ENCODE assay signal across 26 cellular contexts in the genomic region with DNA sequence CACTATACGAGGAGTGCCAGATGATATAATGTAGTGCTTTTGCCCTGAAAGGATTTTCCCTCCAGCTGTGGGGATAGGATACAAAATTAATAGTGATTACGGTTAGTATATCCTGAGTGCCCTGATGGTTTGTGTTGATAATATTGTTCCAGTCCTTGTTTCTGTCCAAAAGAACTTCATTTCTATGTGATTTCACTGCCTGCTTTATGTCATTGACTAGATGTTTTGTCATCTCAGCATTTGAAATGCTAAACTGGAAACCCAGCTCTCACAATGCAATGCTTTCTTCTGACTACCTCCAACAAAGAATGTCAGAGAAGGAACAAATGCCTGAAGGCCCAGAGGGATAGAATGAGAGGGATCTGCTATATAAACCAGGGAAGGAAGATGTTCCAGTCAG.
DNase-seq lines count a peak whose midpoint lies in the region; TF ChIP-seq lines count a peak whose summit lies in the region.
"Had no signal": no experiment of that assay in that cellular context is flagged by ENCODE, and none has a peak within 500 bp of the region (broad histone marks: within the 10 kb centered on the region; RNA-seq: fewer than 3 reads in every experiment).

No MANE protein-coding gene starts in this region.

- H3K14ac ChIP-seq in trophoblast cell (ENCODE audit: low read length), result no peak overlapping the region

- H3K4me1 ChIP-seq in SK-N-SH (ENCODE audit: control insufficient read depth in 1 of 2, insufficient read depth in 2 of 2, low read depth in 1 of 2, low read length in 1 of 2) (no peaks in the 10 kb centered on the region), trophoblast cell (ENCODE audit: control insufficient read depth in 1 of 2, insufficient read depth in 2 of 2, low read length in 2 of 2) (no peaks in the 10 kb centered on the region)
- H3K4me1 ChIP-seq: gastrocnemius medialis, pancreas, sigmoid colon had no signal

- no peak overlapping the region for H2AFZ ChIP-seq in SK-N-SH (ENCODE audit: low read depth)
- H2AFZ ChIP-seq in trophoblast cell (ENCODE audit: insufficient read depth, low read length, poor library complexity), result no peak overlapping the region

- H3K4me3 ChIP-seq in SK-N-SH (ENCODE audit: low read depth in 2 of 2, low read length in 1 of 2) (no peak overlapping the region), fibroblast of the aortic adventitia (ENCODE audit: low read depth, low read length) (no peak overlapping the region), trophoblast cell (ENCODE audit: low read depth, low read length) (no peak overlapping the region)
- H3K4me3 ChIP-seq: gastrocnemius medialis, lung, pancreas, sigmoid colon had no signal

- H3K9me2 ChIP-seq in SK-N-SH, result no peaks in the 10 kb centered on the region

- no peak overlapping the region for H2BK12ac ChIP-seq in trophoblast cell (ENCODE audit: low read length)

- TF ChIP-seq EP300 in SK-N-SH (IDR thresholded peaks at IDR 0.05; ENCODE audit: borderline replicate concordance in 1 of 2, low read depth in 1 of 2, low read length in 1 of 2), result peak in 1 of 2 experiments; percentile 51; a peak in 2 of 4 replicates

- no peaks in the 10 kb centered on the region for H3K79me1 ChIP-seq in trophoblast cell (ENCODE audit: low read length)

- 59% methylated on average over 2 of the region's 2 CpGs for WGBS in SK-N-SH (ENCODE audit: low lambda C conversion rate)
- WGBS in trophoblast cell (ENCODE audit: extremely low coverage, insufficient coverage, insufficient read length), result no CpG with 5 or more reads among the region's 2 CpGs

- H2BK120ac ChIP-seq in trophoblast cell (ENCODE audit: insufficient read depth, low read length, poor library complexity), result no peak overlapping the region

- H4K12ac ChIP-seq in trophoblast cell (ENCODE audit: low read depth, low read length), result no peak overlapping the region

- H3K27ac ChIP-seq in SK-N-SH (ENCODE audit: low read depth in 2 of 2, low read length in 1 of 2) (no peak overlapping the region), trophoblast cell (ENCODE audit: low read depth, low read length) (peak overlapping the region; percentile 0)
- H3K27ac ChIP-seq: gastrocnemius medialis, pancreas, sigmoid colon had no signal

- CTCF ChIA-PET in SK-N-SH (lab: Yijun Ruan, JAX), result no interaction called here

- no peak overlapping the region for H4K91ac ChIP-seq in trophoblast cell (ENCODE audit: low read depth, low read length)

- H3K9ac ChIP-seq in SK-N-SH (no peak overlapping the region), trophoblast cell (ENCODE audit: low read length) (no peak overlapping the region)

- TF ChIP-seq CTCF in SK-N-SH (IDR thresholded peaks at IDR 0.05) (no peak), fibroblast of the aortic adventitia (IDR thresholded peaks at IDR 0.05; ENCODE audit: insufficient read depth, low read length) (no peak)

- DNase-seq in ELF-1 (ENCODE audit: low read depth, low spot score) (peak; percentile 32), SK-N-SH (peak; percentile 24), fibroblast of the aortic adventitia (ENCODE audit: low read depth) (peak; percentile 10), trophoblast cell (no peak), NCI-H524 treated with DMSO at 0.1 percent for 48 hours (lab: John Stamatoyannopoulos, UW) (no peak), middle frontal gyrus (ENCODE audit: extremely low spot score, low spot score) (no peak), NCI-H146 (lab: John Stamatoyannopoulos, UW) (no peak), activated gamma-delta T cell treated with Interleukin-2 at 50 U/mL for 16 hours (no peak)
- DNase-seq: activated CD4-positive, alpha-beta T cell treated with anti-CD3 and anti-CD28 coated beads, Interleukin-2, amount 50 U/mL, for 48 hours; activated CD4-positive, CD25-positive, alpha-beta regulatory T cell; activated CD8-positive, alpha-beta memory T cell treated with anti-CD3 and anti-CD28 coated beads, Interleukin-2, amount 50 U/mL, for 48 hours; activated effector memory CD4-positive, alpha-beta T cell treated with Interleukin-2 at 50 U/mL for 16 hours; aorta; central memory CD4-positive, alpha-beta T cell; DMS 273 treated with DMSO at 0.1 percent for 48 hours; effector CD4-positive, alpha-beta T cell; gastrocnemius medialis; KBM-7; kidney; MM.1S; NCI-H2171; NCI-H69; pancreas; sigmoid colon; stimulated activated CD4-positive, alpha-beta T cell treated with anti-CD3 and anti-CD28 coated beads, Interleukin-15, amount 100 ng/mL, for 24 hours had no signal

- H2AK5ac ChIP-seq in trophoblast cell (ENCODE audit: low read length), result no peak overlapping the region

- no peak overlapping the region for H3K4me2 ChIP-seq in SK-N-SH
- H3K4me2 ChIP-seq in trophoblast cell (ENCODE audit: low read length), result no peak overlapping the region

- H4K20me1 ChIP-seq in SK-N-SH (ENCODE audit: insufficient read depth), result no peaks in the 10 kb centered on the region

- H3K79me2 ChIP-seq in SK-N-SH (ENCODE audit: insufficient read depth) (no peaks in the 10 kb centered on the region), trophoblast cell (ENCODE audit: control insufficient read depth, insufficient read depth, low read length, poor library complexity) (no peaks in the 10 kb centered on the region)

- H3K23ac ChIP-seq in trophoblast cell (ENCODE audit: low read length), result no peak overlapping the region

- H3K27me3 ChIP-seq in SK-N-SH (ENCODE audit: insufficient read depth), result no peaks in the 10 kb centered on the region
- H3K27me3 ChIP-seq in trophoblast cell (ENCODE audit: insufficient read depth, low read length), result no peaks in the 10 kb centered on the region
- H3K27me3 ChIP-seq: gastrocnemius medialis, pancreas, sigmoid colon had no signal

- no peak overlapping the region for H3K4ac ChIP-seq in trophoblast cell (ENCODE audit: low read depth, low read length)

- no peak overlapping the region for H2BK5ac ChIP-seq in trophoblast cell (ENCODE audit: low read depth, low read length, poor library complexity)

- no peak for TF ChIP-seq RAD21 in SK-N-SH (IDR thresholded peaks at IDR 0.05; ENCODE audit: low read length)

- no peak overlapping the region for H4K8ac ChIP-seq in trophoblast cell (ENCODE audit: low read depth, low read length)

- H3F3A ChIP-seq in SK-N-SH (replicated peaks; ENCODE audit: insufficient read depth), result peaks cover 21% of the 10 kb centered on the region

- POLR2A ChIA-PET in SK-N-SH (lab: Yijun Ruan, JAX), result no interaction called here

- H3K36me3 ChIP-seq in SK-N-SH (replicated peaks in 1 of 2; ENCODE audit: control insufficient read depth in 1 of 2, insufficient read depth in 2 of 2, low read length in 1 of 2) (peaks cover 60 to 69% of the 10 kb centered on the region in 2 experiments), trophoblast cell (ENCODE audit: control insufficient read depth in 1 of 2, insufficient read depth in 2 of 2, low read length in 2 of 2) (peaks cover 10% of the 10 kb centered on the region in 2 experiments)

- H3K18ac ChIP-seq in trophoblast cell (ENCODE audit: low read length), result no peak overlapping the region

- no peaks in the 10 kb centered on the region for H3K9me3 ChIP-seq in SK-N-SH
- H3K9me3 ChIP-seq in trophoblast cell (ENCODE audit: insufficient read depth, low read depth, low read length), result no peaks in the 10 kb centered on the region
- H3K9me3 ChIP-seq: gastrocnemius medialis, pancreas, sigmoid colon had no signal

TF ChIP-seq in SK-N-SH, 30 proteins besides CTCF, POLR2A, EP300 and RAD21 (continues in another document):
- TF ChIP-seq JUND (IDR thresholded peaks at IDR 0.05) (no peak), RCOR1 (IDR thresholded peaks at IDR 0.05; ENCODE audit: low read length) (peak; percentile 83), FOXM1 (IDR thresholded peaks at IDR 0.05; ENCODE audit: low read depth) (no peak), REST (IDR thresholded peaks at IDR 0.05; ENCODE audit: low read depth, low read length) (no peak), TEAD4 (IDR thresholded peaks at IDR 0.05; ENCODE audit: borderline replicate concordance, insufficient read depth) (no peak)
- TF ChIP-seq, protein P1, sequence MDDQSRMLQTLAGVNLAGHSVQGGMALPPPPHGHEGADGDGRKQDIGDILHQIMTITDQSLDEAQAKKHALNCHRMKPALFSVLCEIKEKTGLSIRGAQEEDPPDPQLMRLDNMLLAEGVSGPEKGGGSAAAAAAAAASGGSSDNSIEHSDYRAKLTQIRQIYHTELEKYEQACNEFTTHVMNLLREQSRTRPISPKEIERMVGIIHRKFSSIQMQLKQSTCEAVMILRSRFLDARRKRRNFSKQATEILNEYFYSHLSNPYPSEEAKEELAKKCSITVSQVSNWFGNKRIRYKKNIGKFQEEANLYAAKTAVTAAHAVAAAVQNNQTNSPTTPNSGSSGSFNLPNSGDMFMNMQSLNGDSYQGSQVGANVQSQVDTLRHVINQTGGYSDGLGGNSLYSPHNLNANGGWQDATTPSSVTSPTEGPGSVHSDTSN (IDR thresholded peaks at IDR 0.05), result no peak
- TF ChIP-seq, protein P2, sequence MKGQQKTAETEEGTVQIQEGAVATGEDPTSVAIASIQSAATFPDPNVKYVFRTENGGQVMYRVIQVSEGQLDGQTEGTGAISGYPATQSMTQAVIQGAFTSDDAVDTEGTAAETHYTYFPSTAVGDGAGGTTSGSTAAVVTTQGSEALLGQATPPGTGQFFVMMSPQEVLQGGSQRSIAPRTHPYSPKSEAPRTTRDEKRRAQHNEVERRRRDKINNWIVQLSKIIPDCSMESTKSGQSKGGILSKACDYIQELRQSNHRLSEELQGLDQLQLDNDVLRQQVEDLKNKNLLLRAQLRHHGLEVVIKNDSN (IDR thresholded peaks at IDR 0.05; ENCODE audit: borderline replicate concordance, low read depth), result no peak

Comparison
In these comparisons a context has a peak if more than half of its experiments do, and no peak if none do; other contexts are left out.
1. DNase-seq: peak in ELF-1 (single experiment), SK-N-SH (single experiment) and fibroblast of the aortic adventitia (single experiment); none in trophoblast cell (0 of 2), NCI-H524 treated with DMSO at 0.1 percent for 48 hours (single experiment), middle frontal gyrus (single experiment), NCI-H146 (single experiment) and activated gamma-delta T cell treated with Interleukin-2 at 50 U/mL for 16 hours (single experiment).